24 cellular contexts compared by ENCODE assay signal in the genomic region with DNA sequence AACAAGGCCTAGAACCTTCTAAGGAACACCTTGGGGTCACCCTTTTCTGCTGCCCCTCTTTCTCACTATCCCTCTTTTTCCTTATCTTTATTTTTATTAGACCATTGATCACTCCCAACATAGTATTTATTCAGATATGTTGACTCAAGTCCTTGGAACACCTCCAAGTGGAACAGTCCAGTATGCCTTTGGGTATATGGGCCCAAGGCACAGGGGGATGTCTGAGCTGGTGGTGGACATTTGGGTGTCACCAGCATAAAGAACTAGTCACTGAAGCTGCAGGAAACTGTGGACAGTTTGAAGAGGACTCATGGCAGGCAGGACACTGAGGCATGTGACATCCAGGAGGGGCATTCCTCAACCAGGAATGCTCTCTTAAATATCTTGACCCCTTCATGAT.
"Had no signal": no experiment of that assay in that cellular context is flagged by ENCODE, and none has a peak within 500 bp of the region (broad histone marks: within the 10 kb centered on the region; RNA-seq: fewer than 3 reads in every experiment).

No MANE protein-coding gene starts in this region.

- H3K27ac ChIP-seq: ascending aorta, brain microvascular endothelial cell, hepatocyte, left ventricle myocardium inferior, spleen, upper lobe of left lung had no signal

- H3K4me2 ChIP-seq: hepatocyte had no signal

- H3K9me3 ChIP-seq: ascending aorta, left ventricle myocardium inferior, spleen, upper lobe of left lung had no signal

- ATAC-seq: activated naive CD4-positive, alpha-beta T cell treated with anti-CD3 and anti-CD28 coated beads, Interleukin-2, amount 50 U/mL, for 72 hours; stimulated activated naive CD8-positive, alpha-beta T cell treated with anti-CD3 and anti-CD28 coated beads, Interleukin-15, Interleukin-2, amounts not matched to agents 100 U/mL and 50 U/mL, for 24 hours had no signal

- H3K79me2 ChIP-seq: hepatocyte had no signal

- H2AFZ ChIP-seq: hepatocyte had no signal

- FAIRE-seq: frontal cortex had no signal

- H3K36me3 ChIP-seq: ascending aorta, brain microvascular endothelial cell, left ventricle myocardium inferior, spleen, upper lobe of left lung had no signal

- DNase-seq: activated CD4-positive, alpha-beta T cell treated with anti-CD3 and anti-CD28 coated beads for 1 hour; activated CD4-positive, alpha-beta T cell treated with anti-CD3 and anti-CD28 coated beads, Interleukin-2, amount 50 U/mL, for 1 hour; activated T-cell treated with anti-CD3 and anti-CD28 coated beads, Interleukin-2, amount 50 U/mL, for 1 hour; brain microvascular endothelial cell; caudate nucleus; dermis blood vessel endothelial cell; effector CD8-positive, alpha-beta T cell; erythroblast; glutamatergic neuron; kidney glomerular epithelial cell; left ventricle myocardium inferior; midbrain; nucleus accumbens; retina; spleen; stimulated activated CD4-positive, alpha-beta T cell treated with anti-CD3 and anti-CD28 coated beads, Interleukin-4, amount 100 ng/mL, for 1 hour; stimulated activated naive CD8-positive, alpha-beta T cell treated with anti-CD3 and anti-CD28 coated beads, Interleukin-15, Interleukin-2, amounts not matched to agents 100 U/mL and 50 U/mL, for 24 hours; T-helper 1 cell; T-helper 9 cell; upper lobe of left lung had no signal

- H3K27me3 ChIP-seq: ascending aorta, brain microvascular endothelial cell, hepatocyte, spleen, upper lobe of left lung had no signal

- H3K4me3 ChIP-seq: ascending aorta, hepatocyte, left ventricle myocardium inferior, spleen, upper lobe of left lung had no signal

- H3K4me1 ChIP-seq: spleen had no signal
